ENCODE assay signal across 2 cellular contexts in genomic region chr16:24723663-24724062, GRCh38.
TF ChIP-seq lines count a peak whose summit lies in the region.

No MANE protein-coding gene starts in this region.

TF ChIP-seq in SK-N-SH, 30 proteins besides CTCF, POLR2A, EP300 and RAD21 (continued from another document):
- TF ChIP-seq REST (IDR thresholded peaks at IDR 0.05; ENCODE audit: low read depth, low read length) = no peak

TF ChIP-seq in SK-N-SH treated with all-trans-retinoic acid at 6 μM for 48 hours, 23 proteins besides CTCF, POLR2A, EP300 and RAD21:
- TF ChIP-seq CSRNP3 (CRISPR knock-in tag; IDR thresholded peaks at IDR 0.05) (no peak), TCF4 (CRISPR knock-in tag; IDR thresholded peaks at IDR 0.05; ENCODE audit: borderline replicate concordance) (no peak), BACH2 (CRISPR knock-in tag; IDR thresholded peaks at IDR 0.05; ENCODE audit: borderline replicate concordance) (no peak), ZNF565 (CRISPR knock-in tag; conservative IDR thresholded peaks at IDR 0.05; ENCODE audit: low read depth) (no peak), ZNF8 (CRISPR knock-in tag; IDR thresholded peaks at IDR 0.05) (no peak), RARB (CRISPR knock-in tag; IDR thresholded peaks at IDR 0.05) (no peak), TOX (CRISPR knock-in tag; IDR thresholded peaks at IDR 0.05; ENCODE audit: borderline replicate concordance) (no peak), GLIS3 (CRISPR knock-in tag; IDR thresholded peaks at IDR 0.05) (no peak), SNAI2 (CRISPR knock-in tag; IDR thresholded peaks at IDR 0.05) (no peak), CSDC2 (CRISPR knock-in tag; IDR thresholded peaks at IDR 0.05) (no peak), PPARA (CRISPR knock-in tag; IDR thresholded peaks at IDR 0.05; ENCODE audit: borderline replicate concordance) (no peak), ZFP30 (CRISPR knock-in tag; IDR thresholded peaks at IDR 0.05) (no peak), ZFP3 (CRISPR knock-in tag; IDR thresholded peaks at IDR 0.05) (no peak), OSR1 (CRISPR knock-in tag; IDR thresholded peaks at IDR 0.05) (no peak), ARNTL (CRISPR knock-in tag; IDR thresholded peaks at IDR 0.05; ENCODE audit: borderline replicate concordance, low read depth) (no peak), CREB5 (CRISPR knock-in tag; IDR thresholded peaks at IDR 0.05; ENCODE audit: low read depth) (no peak), TSHZ2 (CRISPR knock-in tag; IDR thresholded peaks at IDR 0.05) (no peak), ISL1 (CRISPR knock-in tag; IDR thresholded peaks at IDR 0.05) (no peak), PATZ1 (CRISPR knock-in tag; IDR thresholded peaks at IDR 0.05; ENCODE audit: borderline replicate concordance) (no peak), POU6F1 (CRISPR knock-in tag; IDR thresholded peaks at IDR 0.05; ENCODE audit: borderline replicate concordance, low read depth) (no peak)
TF ChIP-seq in SK-N-SH treated with all-trans-retinoic acid at 6 μM for 48 hours: peak in this region for 0.
